ENCODE assay signal across 25 cellular contexts in genomic region chr1:56561227-56562019, GRCh38. TPM values are rescaled to one million over a fixed set of nuclear protein-coding genes. Genes with fewer than 3 reads are reported as not detected.
DNase-seq lines count a peak whose midpoint lies in the region; ATAC-seq and TF ChIP-seq lines count a peak whose summit lies in the region.
"Had no signal": no experiment of that assay in that cellular context is flagged by ENCODE, and none has a peak within 500 bp of the region (broad histone marks: within the 10 kb centered on the region; RNA-seq: fewer than 3 reads in every experiment).

No MANE protein-coding gene starts in this region.

- H3K4me1 Mint-ChIP-seq in type B pancreatic cell (ENCODE audit: unreplicated experiment) = peaks cover 67% of the 10 kb centered on the region
- H3K4me1 Mint-ChIP-seq: activated naive CD8-positive, alpha-beta T cell treated with anti-CD3 and anti-CD28 coated beads, Interleukin-2, amount 50 U/mL, for 24 hours had no signal

- H3K27me3 Mint-ChIP-seq in type B pancreatic cell = no peaks in the 10 kb centered on the region
- H3K27me3 Mint-ChIP-seq: activated naive CD8-positive, alpha-beta T cell treated with anti-CD3 and anti-CD28 coated beads, Interleukin-2, amount 50 U/mL, for 24 hours had no signal

- no peak overlapping the region for H3K4me2 ChIP-seq in PC-3 (ENCODE audit: low read length)
- H3K4me2 ChIP-seq: BLaER1, SK-N-SH had no signal

- BruUV-seq in PC-3 (replicated peaks; lab: Mats Ljungman, UMichigan) = no TSS peak

- H3F3A ChIP-seq in PC-3 (ENCODE audit: low read length, unreplicated experiment) = no peaks in the 10 kb centered on the region

- no peaks in the 10 kb centered on the region for H3K9me2 ChIP-seq in PC-3 (replicated peaks; ENCODE audit: low read length)
- H3K9me2 ChIP-seq: SK-N-SH had no signal

- CTCF ChIA-PET in PC-3 (lab: Charles Lee) = no interaction called here

- no peaks in the 10 kb centered on the region for H3K27me3 ChIP-seq in dorsolateral prefrontal cortex
- H3K27me3 ChIP-seq in lower lobe of right lung (ENCODE audit: low read depth) = no peaks in the 10 kb centered on the region
- no peaks in the 10 kb centered on the region for H3K27me3 ChIP-seq in PC-3 (ENCODE audit: low read length)
- H3K27me3 ChIP-seq: BLaER1 had no signal

- H3K4me3 ChIP-seq in dorsolateral prefrontal cortex = no peak overlapping the region
- no peak overlapping the region for H3K4me3 ChIP-seq in lower lobe of right lung
- no peak overlapping the region for H3K4me3 ChIP-seq in PC-3 (ENCODE audit: low read length)
- H3K4me3 ChIP-seq: BLaER1, GM23248, lung had no signal

- POLR2A ChIA-PET in PC-3 (lab: Charles Lee; ENCODE audit: unreplicated experiment) = no interaction called here

- H3K4me1 ChIP-seq in lower lobe of right lung (peaks cover 56% of the 10 kb centered on the region), PC-3 (ENCODE audit: insufficient read depth, low read length) (no peaks in the 10 kb centered on the region)

- peak overlapping the region in 31 of 59 donors; percentile 16 to 93 (median 55) for H3K27ac ChIP-seq in dorsolateral prefrontal cortex
- no peak overlapping the region for H3K27ac ChIP-seq in lower lobe of right lung
- H3K27ac ChIP-seq in PC-3 (ENCODE audit: low read length) = no peak overlapping the region
- H3K27ac ChIP-seq: BLaER1, epithelial cell of prostate, GM23248 had no signal

- H3K36me3 Mint-ChIP-seq in type B pancreatic cell = peaks cover 20% of the 10 kb centered on the region

- H3K9me3 ChIP-seq in lower lobe of right lung (no peaks in the 10 kb centered on the region), PC-3 (ENCODE audit: low read length) (no peaks in the 10 kb centered on the region)
- H3K9me3 ChIP-seq: BLaER1, Caco-2, SK-N-SH had no signal

- H3K79me2 ChIP-seq in PC-3 (ENCODE audit: low read length) = peaks cover 86% of the 10 kb centered on the region

- ATAC-seq in GM18511 (IDR thresholded peaks at IDR 0.05; ENCODE audit: unreplicated experiment) = peak; percentile 42
- peak; percentile 50 for ATAC-seq in GM21786 (IDR thresholded peaks at IDR 0.05; ENCODE audit: unreplicated experiment)
- ATAC-seq in lower lobe of right lung = peak; percentile 23 to 72
- no peak for ATAC-seq in PC-3
- no peak for ATAC-seq in left lobe of liver
- ATAC-seq: activated naive CD8-positive, alpha-beta T cell treated with anti-CD3 and anti-CD28 coated beads, Interleukin-2, amount 50 U/mL, for 24 hours; T-helper 17 cell had no signal

- H3K4me3 Mint-ChIP-seq in type B pancreatic cell = no peak overlapping the region
- H3K4me3 Mint-ChIP-seq: activated naive CD8-positive, alpha-beta T cell treated with anti-CD3 and anti-CD28 coated beads, Interleukin-2, amount 50 U/mL, for 24 hours; T-helper 17 cell had no signal

- TF ChIP-seq CTCF in dorsolateral prefrontal cortex (IDR thresholded peaks at IDR 0.05 in 54 of 56, conservative IDR thresholded peaks at IDR 0.05 in 2 of 56; ENCODE audit: low read depth in 1 of 56, partially characterized antibody in 56 of 56) = no peak
- TF ChIP-seq CTCF in lower lobe of right lung (IDR thresholded peaks at IDR 0.05) = no peak
- TF ChIP-seq CTCF in PC-3 (conservative IDR thresholded peaks at IDR 0.05; ENCODE audit: low read depth, low read length) = no peak
- TF ChIP-seq CTCF in type B pancreatic cell (conservative IDR thresholded peaks at IDR 0.05) = no peak

- no peaks in the 10 kb centered on the region for H3K9me3 Mint-ChIP-seq in type B pancreatic cell
- H3K9me3 Mint-ChIP-seq: activated naive CD8-positive, alpha-beta T cell treated with anti-CD3 and anti-CD28 coated beads, Interleukin-2, amount 50 U/mL, for 24 hours had no signal

- intact Hi-C loops in dorsolateral prefrontal cortex (cut with DNase I) (loop anchor here (5.0 to 10.0 kb wide), 2 partner anchors 124 to 207 kb away; no protein-coding TSS in a partner anchor), lower lobe of right lung (cut with DNase I) (no loop called here), PC-3 (cut with micrococcal nuclease) (no loop called here)

- 0 out of 2 replicates have a peak, but pooled peaks cover 3% of the 10 kb centered on the region for H4K20me1 ChIP-seq in PC-3 (ENCODE audit: low read length)
- H4K20me1 ChIP-seq: BLaER1 had no signal

- H3K27ac Mint-ChIP-seq in type B pancreatic cell = no peak overlapping the region
- H3K27ac Mint-ChIP-seq: activated naive CD8-positive, alpha-beta T cell treated with anti-CD3 and anti-CD28 coated beads, Interleukin-2, amount 50 U/mL, for 24 hours; T-helper 17 cell had no signal

- H2AFZ ChIP-seq in PC-3 (ENCODE audit: low read length) = no peak overlapping the region
- H2AFZ ChIP-seq: GM23248 had no signal

- no peak for DNase-seq in dorsolateral prefrontal cortex
- no peak for DNase-seq in lower lobe of right lung
- DNase-seq in PC-3 = no peak
- no peak for DNase-seq in left lobe of liver (ENCODE audit: low spot score)
- no peak for DNase-seq in H4 (ENCODE audit: low spot score)
- DNase-seq in type B pancreatic cell (ENCODE audit: extremely low spot score, unreplicated experiment) = no peak
- DNase-seq: activated CD4-positive, alpha-beta T cell treated with anti-CD3 and anti-CD28 coated beads for 1 hour; activated CD8-positive, alpha-beta memory T cell treated with anti-CD3 and anti-CD28 coated beads for 24 hours; activated gamma-delta T cell treated with Interleukin-2 at 50 U/mL for 16 hours; activated naive CD8-positive, alpha-beta T cell treated with anti-CD3 and anti-CD28 coated beads, Interleukin-2, amount 50 U/mL, for 24 hours; activated T-cell treated with anti-CD3 and anti-CD28 coated beads, Interleukin-2, amount 50 U/mL, for 1 hour; Caco-2; DND-41; GM23248; NCI-H187; NCI-H2171 treated with DMSO at 0.1 percent for 48 hours; NCI-H526; SK-N-SH; T-helper 17 cell; trophoblast cell had no signal

- H3K36me3 ChIP-seq in lower lobe of right lung (no peaks in the 10 kb centered on the region), PC-3 (ENCODE audit: low read depth, low read length) (no peaks in the 10 kb centered on the region)
- H3K36me3 ChIP-seq: BLaER1 had no signal

- no peak overlapping the region for H3K9ac ChIP-seq in PC-3 (ENCODE audit: low read length)
- H3K9ac ChIP-seq: BLaER1, GM23248, SK-N-SH had no signal

RNA-seq across cellular contexts. Expression of gene PLPP3, which starts 17.9 kb away (rescaled TPM):
- 100 to 1,000 TPM in 79 of 120 experiments, 10 to 100 TPM in 41; 59.9 to 264 (median 115) TPM for total RNA-seq in dorsolateral prefrontal cortex
- 106 TPM for total RNA-seq in lower lobe of right lung
- total RNA-seq in PC-3 (2014; rRNA removed) = 32.8 and 41.0 TPM in 2 replicates
- total RNA-seq in left lobe of liver = 53.9 TPM
- total RNA-seq in H4 (2014; rRNA removed; shearing (Covaris generic)) = 5.8 and 7.9 TPM in 2 replicates
- total RNA-seq in type B pancreatic cell (ENCODE audit: low replicate concordance) = 32.6 and 79.0 TPM in 2 replicates

Comparison
In these comparisons a context has a peak if more than half of its experiments do, and no peak if none do; other contexts are left out.
1. ATAC-seq: peak in GM18511 (single experiment), GM21786 (single experiment) and lower lobe of right lung (2 of 2); none in PC-3 (single experiment) and left lobe of liver (single experiment).
2. H3K27ac ChIP-seq: peak in dorsolateral prefrontal cortex (31 of 59); none in lower lobe of right lung (single experiment) and PC-3 (single experiment).
3. intact Hi-C loops: an anchor here in dorsolateral prefrontal cortex (5.0 to 10.0 kb wide); none called in lower lobe of right lung and PC-3.